In genomic region chr7:36265720-36266119, GRCh38 we compare ENCODE assay signal across 1 cellular context.
TF ChIP-seq lines count a peak whose summit lies in the region.

No MANE protein-coding gene starts in this region.

TF ChIP-seq in GM23338, 12 proteins besides CTCF, POLR2A, EP300 and RAD21 (continued from another document):
- TF ChIP-seq ZNF462 (CRISPR knock-in tag; IDR thresholded peaks at IDR 0.05) (no peak), EZH2 (IDR thresholded peaks at IDR 0.05; ENCODE audit: low read depth, unreplicated experiment) (no peak), STAT1 (IDR thresholded peaks at IDR 0.05; ENCODE audit: unreplicated experiment) (no peak), NANOG (IDR thresholded peaks at IDR 0.05; ENCODE audit: borderline replicate concordance) (no peak), EZH2phosphoT487 (IDR thresholded peaks at IDR 0.05; ENCODE audit: unreplicated experiment) (no peak), CREB1 (CRISPR knock-in tag; IDR thresholded peaks at IDR 0.05; ENCODE audit: low read depth) (no peak)
